In the genomic region with DNA sequence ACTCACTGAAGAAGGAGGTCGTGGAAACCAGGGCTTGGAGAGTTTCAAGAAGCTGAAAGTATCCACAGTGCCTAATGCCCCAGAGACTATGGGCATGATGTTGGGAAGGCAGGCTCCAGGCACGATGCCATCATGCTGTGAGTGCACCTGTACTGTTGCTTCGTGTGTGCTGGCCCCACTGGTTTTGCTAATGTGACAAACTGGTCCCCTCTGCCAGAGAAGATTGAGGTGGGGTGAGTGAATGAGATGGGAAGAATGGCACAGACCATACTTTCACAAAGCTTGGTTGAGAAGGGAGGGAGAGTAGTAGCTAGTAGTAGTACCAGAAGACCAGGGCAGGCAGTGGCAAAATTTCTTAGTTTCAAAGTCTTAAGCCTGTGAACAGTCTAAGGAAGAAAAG, we compare ENCODE assay signal across 19 cellular contexts. TPM values are rescaled to one million over a fixed set of nuclear protein-coding genes. Genes with fewer than 3 reads are reported as not detected.
DNase-seq lines count a peak whose midpoint lies in the region; ATAC-seq, FAIRE-seq and TF ChIP-seq lines count a peak whose summit lies in the region.
"Had no signal": no experiment of that assay in that cellular context is flagged by ENCODE, and none has a peak within 500 bp of the region (broad histone marks: within the 10 kb centered on the region; RNA-seq: fewer than 3 reads in every experiment).

No MANE protein-coding gene starts in this region.

- H3K4me2 ChIP-seq in astrocyte (ENCODE audit: low read length) (no peak overlapping the region), mesendoderm (ENCODE audit: low read length) (no peak overlapping the region)

- peak; percentile 24 for DNase-seq in NCI-H2171 treated with DMSO at 0.1 percent for 48 hours (lab: John Stamatoyannopoulos, UW)
- no peak for DNase-seq in NCI-H2171 (lab: John Stamatoyannopoulos, UW)
- DNase-seq in stimulated activated naive CD8-positive, alpha-beta T cell treated with anti-CD3 and anti-CD28 coated beads, Interleukin-15, amount 100 ng/mL, for 72 hours: no peak
- DNase-seq in stimulated activated naive CD8-positive, alpha-beta T cell treated with anti-CD3 and anti-CD28 coated beads, Interleukin-15, Interleukin-2, amounts not matched to agents 100 U/mL and 50 U/mL, for 24 hours: no peak
- no peak for DNase-seq in astrocyte (ENCODE audit: low read depth)
- no peak for DNase-seq in mesendoderm
- no peak for DNase-seq in mucosa of descending colon
- DNase-seq in cerebellar nuclear complex (lab: John Stamatoyannopoulos, UW): no peak
- DNase-seq: DMS79, lower lobe of right lung, NCI-H1694, NCI-H69, nucleus accumbens, stomach had no signal

- H3K18ac ChIP-seq in mesendoderm (ENCODE audit: low read length): no peak overlapping the region

- H3K79me1 ChIP-seq in mesendoderm (ENCODE audit: low read length): no peaks in the 10 kb centered on the region

- no peak overlapping the region for H2AFZ ChIP-seq in astrocyte (ENCODE audit: low read depth, low read length)

- H3K4me1 Mint-ChIP-seq in stimulated activated naive CD8-positive, alpha-beta T cell treated with anti-CD3 and anti-CD28 coated beads, Interleukin-15, amount 100 ng/mL, for 72 hours: peaks cover 40% of the 10 kb centered on the region
- peaks cover 33% of the 10 kb centered on the region for H3K4me1 Mint-ChIP-seq in astrocyte (ENCODE audit: low read depth, unreplicated experiment)

- peak; percentile 1 for ATAC-seq in stimulated activated naive CD8-positive, alpha-beta T cell treated with anti-CD3 and anti-CD28 coated beads, Interleukin-15, amount 100 ng/mL, for 72 hours
- ATAC-seq in stimulated activated naive CD8-positive, alpha-beta T cell treated with anti-CD3 and anti-CD28 coated beads, Interleukin-15, Interleukin-2, amounts not matched to agents 100 U/mL and 50 U/mL, for 24 hours: no peak
- ATAC-seq in mucosa of descending colon: no peak

- no peaks in the 10 kb centered on the region for H3K36me3 Mint-ChIP-seq in astrocyte (ENCODE audit: low read depth, unreplicated experiment)

- H3K27me3 ChIP-seq in astrocyte (ENCODE audit: insufficient read depth, low read length) (peaks cover 4% of the 10 kb centered on the region), mesendoderm (ENCODE audit: insufficient read depth, low read length, poor library complexity) (no peaks in the 10 kb centered on the region)

- no peak overlapping the region for H3K4me3 ChIP-seq in astrocyte (ENCODE audit: insufficient read depth, low read depth, low read length)
- no peak overlapping the region for H3K4me3 ChIP-seq in mesendoderm (ENCODE audit: low read length)
- H3K4me3 ChIP-seq in mucosa of descending colon: no peak overlapping the region
- H3K4me3 ChIP-seq: breast epithelium, lower lobe of right lung, stomach, tibial nerve had no signal

- H3K4me1 ChIP-seq in astrocyte (ENCODE audit: insufficient read depth, low read length) (peaks cover 7% of the 10 kb centered on the region), mesendoderm (ENCODE audit: control insufficient read depth, low read depth, low read length) (no peaks in the 10 kb centered on the region), mucosa of descending colon (ENCODE audit: low read depth) (no peaks in the 10 kb centered on the region)
- H3K4me1 ChIP-seq: breast epithelium, lower lobe of right lung, stomach, tibial nerve had no signal

- TF ChIP-seq CTCF in astrocyte (IDR thresholded peaks at IDR 0.05; ENCODE audit: insufficient read depth, low read depth, low read length) (no peak), mucosa of descending colon (IDR thresholded peaks at IDR 0.05) (no peak)

- WGBS in mesendoderm (ENCODE audit: extremely low coverage, insufficient coverage, low lambda C conversion rate): no CpG with 5 or more reads among the region's 3 CpGs

- peak overlapping the region in 1 of 2 donors; percentile 29 for H3K4me3 Mint-ChIP-seq in stimulated activated naive CD8-positive, alpha-beta T cell treated with anti-CD3 and anti-CD28 coated beads, Interleukin-15, amount 100 ng/mL, for 72 hours
- H3K4me3 Mint-ChIP-seq in astrocyte (ENCODE audit: unreplicated experiment): peak overlapping the region; percentile 36
- H3K4me3 Mint-ChIP-seq: HFFc6 had no signal

- H3K9me3 Mint-ChIP-seq in stimulated activated naive CD8-positive, alpha-beta T cell treated with anti-CD3 and anti-CD28 coated beads, Interleukin-15, amount 100 ng/mL, for 72 hours: peaks cover 4 to 8% of the 10 kb centered on the region in 2 donors
- H3K9me3 Mint-ChIP-seq in astrocyte (ENCODE audit: unreplicated experiment): peaks cover 11% of the 10 kb centered on the region
- H3K9me3 Mint-ChIP-seq: HFFc6 had no signal

- no peak for FAIRE-seq in astrocyte (lab: Jason Lieb, UNC)
- FAIRE-seq: TTC549 had no signal

- no peak overlapping the region for H4K8ac ChIP-seq in mesendoderm (ENCODE audit: low read depth, low read length)

- peaks cover 45% of the 10 kb centered on the region for H3K27me3 Mint-ChIP-seq in stimulated activated naive CD8-positive, alpha-beta T cell treated with anti-CD3 and anti-CD28 coated beads, Interleukin-15, amount 100 ng/mL, for 72 hours
- peaks cover 26% of the 10 kb centered on the region for H3K27me3 Mint-ChIP-seq in astrocyte (ENCODE audit: low read depth, unreplicated experiment)

- H3K36me3 ChIP-seq in astrocyte (ENCODE audit: insufficient read depth, low read length): no peaks in the 10 kb centered on the region
- no peaks in the 10 kb centered on the region for H3K36me3 ChIP-seq in mesendoderm (ENCODE audit: control insufficient read depth, insufficient read depth, low read length)
- H3K36me3 ChIP-seq in mucosa of descending colon (ENCODE audit: low read depth): no peaks in the 10 kb centered on the region
- H3K36me3 ChIP-seq: breast epithelium, lower lobe of right lung, stomach, tibial nerve had no signal

- H2BK120ac ChIP-seq in mesendoderm (ENCODE audit: low read depth, low read length): no peak overlapping the region

- H3K56ac ChIP-seq in mesendoderm (ENCODE audit: low read length): no peak overlapping the region

- H3K9ac ChIP-seq in astrocyte (ENCODE audit: low read length) (no peak overlapping the region), mesendoderm (ENCODE audit: low read length) (no peak overlapping the region)

- intact Hi-C loops in mucosa of descending colon (cut with DNase I, micrococcal nuclease): no loop called here

- no peak overlapping the region for H2BK15ac ChIP-seq in mesendoderm (replicated peaks; ENCODE audit: low read depth)

- no peak overlapping the region for H2AK5ac ChIP-seq in mesendoderm (ENCODE audit: low read length)

- no peaks in the 10 kb centered on the region for H4K20me1 ChIP-seq in astrocyte (ENCODE audit: insufficient read depth, low read length)

- H3K9me3 ChIP-seq in astrocyte (ENCODE audit: insufficient read depth, low read depth, low read length) (no peaks in the 10 kb centered on the region), mucosa of descending colon (no peaks in the 10 kb centered on the region)
- H3K9me3 ChIP-seq: breast epithelium, lower lobe of right lung had no signal

- H3K27ac ChIP-seq in astrocyte (ENCODE audit: low read depth, low read length): no peak overlapping the region
- H3K27ac ChIP-seq in mesendoderm (ENCODE audit: low read depth, low read length): no peak overlapping the region
- H3K27ac ChIP-seq: 22Rv1, breast epithelium, lower lobe of right lung, tibial nerve had no signal

- no peak overlapping the region for H2BK5ac ChIP-seq in mesendoderm (ENCODE audit: low read length)

- H3K79me2 ChIP-seq in astrocyte (ENCODE audit: insufficient read depth, low read length) (no peaks in the 10 kb centered on the region), mesendoderm (ENCODE audit: control insufficient read depth, insufficient read depth, low read length) (no peaks in the 10 kb centered on the region)

- no peak overlapping the region for H4K5ac ChIP-seq in mesendoderm (ENCODE audit: low read length)

- no peak overlapping the region for H3K4ac ChIP-seq in mesendoderm (ENCODE audit: low read depth, low read length)

- no peak overlapping the region for H3K27ac Mint-ChIP-seq in stimulated activated naive CD8-positive, alpha-beta T cell treated with anti-CD3 and anti-CD28 coated beads, Interleukin-15, amount 100 ng/mL, for 72 hours
- H3K27ac Mint-ChIP-seq in astrocyte (ENCODE audit: unreplicated experiment): peak overlapping the region; percentile 97
- H3K27ac Mint-ChIP-seq: HFFc6 had no signal

- H3K23ac ChIP-seq in mesendoderm (ENCODE audit: low read length): no peak overlapping the region

RNA-seq across cellular contexts. Expression of a gene that starts 19.0 kb away (rescaled TPM):
- total RNA-seq in astrocyte (52.3 and 60.6 TPM in 2 replicates), mucosa of descending colon (10 to 100 TPM; 53.1 to 67.1 (median 65.6) TPM)
- polyA plus RNA-seq in mesendoderm (2013, experiment 1 of 2): 64.2 TPM
- polyA plus RNA-seq in mesendoderm (2013, experiment 2 of 2): 63.7 TPM
